In genomic region chr10:63940277-63940972, GRCh38 we compare ENCODE assay signal across 23 cellular contexts.
"Had no signal": no experiment of that assay in that cellular context is flagged by ENCODE, and none has a peak within 500 bp of the region (broad histone marks: within the 10 kb centered on the region; RNA-seq: fewer than 3 reads in every experiment).

No MANE protein-coding gene starts in this region.

- ATAC-seq: HepG2, Panc1, PC-3 had no signal

- H3K9me3 ChIP-seq: MG63, SJCRH30 had no signal

- H3K27me3 ChIP-seq: MG63, SJCRH30 had no signal

- H3K4me3 ChIP-seq: MG63, SJCRH30, SK-N-MC had no signal

- DNase-seq: IMR-90, Karpas-422, KG1, MG63, NCI-H1092 treated with DMSO at 0.1 percent for 48 hours, NCI-H1436, NCI-H187, NCI-H2029, NCI-H2081 treated with DMSO at 0.1 percent for 48 hours, NCI-H2171, NCI-H226, NCI-H446, NCI-H510A, NCI-H524 treated with DMSO at 0.1 percent for 48 hours, NCI-H69, NCI-H774, PC-3, SHP77, SJCRH30 had no signal

- H3K36me3 ChIP-seq: MG63, SJCRH30 had no signal

- H3K4me1 ChIP-seq: SJCRH30 had no signal

- H3K27ac ChIP-seq: RWPE1, SJCRH30, SK-N-MC had no signal
